ENCODE assay signal across 8 cellular contexts in the genomic region with DNA sequence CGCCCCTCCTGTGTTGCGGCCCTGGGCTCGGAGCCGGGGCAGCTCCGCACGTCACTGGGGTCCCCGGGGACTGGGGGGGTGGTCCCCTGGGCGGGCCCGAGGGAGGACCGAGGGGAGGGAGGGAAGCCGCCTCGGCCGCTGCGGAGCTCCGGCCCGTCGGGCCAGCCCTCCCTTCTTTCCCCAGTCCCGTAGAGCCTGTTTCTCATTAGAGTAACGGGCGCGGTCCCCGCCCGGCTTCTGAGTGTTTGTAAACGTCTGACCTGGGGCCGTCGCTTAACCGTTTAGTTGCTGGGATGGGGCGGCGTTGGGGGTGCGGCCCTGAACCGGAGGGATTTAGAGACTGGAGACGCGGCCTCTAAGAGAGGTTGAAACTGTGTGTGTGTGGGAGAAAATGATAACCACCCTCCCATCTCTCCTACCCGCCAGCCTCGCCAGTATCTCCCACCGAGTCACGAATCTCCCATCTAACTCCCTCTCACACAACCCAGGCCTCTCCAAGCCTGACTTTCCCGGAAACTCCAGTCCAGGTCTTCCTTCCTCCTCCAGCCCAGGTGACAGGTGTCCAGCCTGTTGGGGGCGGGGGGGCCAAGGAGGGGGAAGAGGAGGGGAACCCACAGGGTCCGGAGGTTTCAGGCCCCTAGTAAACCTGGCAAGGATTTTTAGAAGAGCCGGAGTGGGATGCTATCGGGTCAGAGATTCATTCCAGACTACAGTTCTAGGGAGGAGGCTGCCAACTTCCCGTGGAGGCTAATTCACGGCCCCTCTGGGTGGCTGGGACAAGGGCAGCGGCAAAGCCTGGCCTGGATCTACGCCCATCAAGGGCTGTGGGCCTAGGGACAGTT. TPM values are rescaled to one million over a fixed set of nuclear protein-coding genes. Genes with fewer than 3 reads are reported as not detected.
DNase-seq lines count a peak whose midpoint lies in the region; TF ChIP-seq lines count a peak whose summit lies in the region.

No MANE protein-coding gene starts in this region.

- peak overlapping the region; percentile 68 to 85 (median 80) for H3K27ac ChIP-seq in spleen

- peaks cover 0 to 63% (median 11%) of the 10 kb centered on the region in 7 donors for H3K27me3 ChIP-seq in spleen (replicated peaks in 1 of 7)

- peak overlapping the region; percentile 18 to 73 (median 36) for H3K4me3 ChIP-seq in spleen

- no peaks in the 10 kb centered on the region for H3K36me3 ChIP-seq in spleen

- intact Hi-C loops in spleen (cut with DNase I; ENCODE audit: low total_unique reads): loop anchor here (10.0 kb wide), 1 partner anchor 48 kb away; no protein-coding TSS in a partner anchor

- no peak for TF ChIP-seq POLR2A in spleen (IDR thresholded peaks at IDR 0.05)

- 2 to 4% (median 3%) methylated on average over 34 to 46 of the region's 46 CpGs for WGBS in spleen, 5 donors

- H3K9me3 ChIP-seq in spleen: no peaks in the 10 kb centered on the region

- no peak for TF ChIP-seq CTCF in spleen (IDR thresholded peaks at IDR 0.05 in 8 of 11, conservative IDR thresholded peaks at IDR 0.05 in 3 of 11)

- peaks cover 16 to 59% (median 41%) of the 10 kb centered on the region in 6 donors for H3K4me1 ChIP-seq in spleen

- DNase-seq in activated CD4-positive, alpha-beta T cell treated with anti-CD3 and anti-CD28 coated beads, Interleukin-2, amount 50 U/mL, for 48 hours: peak; percentile 33 to 41
- DNase-seq in activated CD4-positive, alpha-beta T cell treated with anti-CD3 and anti-CD28 coated beads, Interleukin-2, amount 50 U/mL, for 4 hours: no peak
- DNase-seq in GOT3 (lab: John Stamatoyannopoulos, UW) (peak; percentile 57), LHCN-M2 (ENCODE audit: low read depth) (peak; percentile 89), SHP77 treated with DMSO at 0.1 percent for 48 hours (lab: John Stamatoyannopoulos, UW) (peak; percentile 98), cortex of kidney (lab: John Stamatoyannopoulos, UW) (peak; percentile 71), kidney glomerular epithelial cell (lab: John Stamatoyannopoulos, UW) (peak; percentile 84), spleen (peak; percentile 93)

RNA-seq across cellular contexts. Expression of gene NFATC4, which starts 1.1 kb away (rescaled TPM):
- total RNA-seq in LHCN-M2 (2014; rRNA removed) (17.1 and 21.6 TPM in 2 replicates), spleen (10 to 100 TPM; 10.7 to 29.2 (median 20.2) TPM)
- polyA plus RNA-seq in LHCN-M2 (2012): 9.9 TPM
- 100 to 1,000 TPM in 1 of 3 donors, 10 to 100 TPM in 2; 51.1 to 145 (median 99.9) TPM for polyA plus RNA-seq in spleen

RNA-seq across cellular contexts. Expression of gene RIPK3, which starts 27.1 kb away (rescaled TPM):
- not detected in 2 replicates for total RNA-seq in LHCN-M2 (2014; rRNA removed)
- not detected for polyA plus RNA-seq in LHCN-M2 (2012)
- 10 to 100 TPM; 24.8 to 42.4 (median 32.6) TPM for total RNA-seq in spleen
- polyA plus RNA-seq in spleen: 10 to 100 TPM; 14.0 to 18.4 (median 14.7) TPM

RNA-seq across cellular contexts. Expression of gene NYNRIN, which starts 31.9 kb away (rescaled TPM):
- total RNA-seq in LHCN-M2 (2014; rRNA removed) (0.06 TPM in 2 replicates), spleen (10 to 100 TPM in 5 of 7 donors, 1 to 10 TPM in 2; 4.7 to 18.0 (median 12.0) TPM)
- 0.23 TPM for polyA plus RNA-seq in LHCN-M2 (2012)
- 1 to 10 TPM in 2 of 3 donors, under 1 TPM in 1; 0.87 to 2.7 (median 2.2) TPM for polyA plus RNA-seq in spleen

RNA-seq across cellular contexts. Expression of gene ADCY4, which starts 32.0 kb away (rescaled TPM):
- under 0.01 TPM in 1 of 2 replicates, not detected in the other for total RNA-seq in LHCN-M2 (2014; rRNA removed)
- polyA plus RNA-seq in LHCN-M2 (2012): not detected
- total RNA-seq in spleen: 100 to 1,000 TPM in 1 of 7 donors, 10 to 100 TPM in 6; 34.4 to 114 (median 68.7) TPM
- polyA plus RNA-seq in spleen: 10 to 100 TPM; 13.0 to 53.5 (median 34.0) TPM

RNA-seq across cellular contexts. Expression of gene LTB4R, which starts 55.6 kb away (rescaled TPM):
- total RNA-seq in LHCN-M2 (2014; rRNA removed): 0.90 and 1.7 TPM in 2 replicates
- polyA plus RNA-seq in LHCN-M2 (2012): 0.74 TPM
- total RNA-seq in spleen: 10 to 100 TPM; 20.9 to 50.4 (median 35.8) TPM
- 10 to 100 TPM; 13.9 to 28.6 (median 28.6) TPM for polyA plus RNA-seq in spleen

Comparison
In these comparisons a context has a peak if more than half of its experiments do, and no peak if none do; other contexts are left out.
1. DNase-seq: peak in activated CD4-positive, alpha-beta T cell treated with anti-CD3 and anti-CD28 coated beads, Interleukin-2, amount 50 U/mL, for 48 hours (2 of 2), GOT3 (single experiment), LHCN-M2 (single experiment), SHP77 treated with DMSO at 0.1 percent for 48 hours (single experiment), cortex of kidney (single experiment), kidney glomerular epithelial cell (single experiment) and spleen (single experiment); none in activated CD4-positive, alpha-beta T cell treated with anti-CD3 and anti-CD28 coated beads, Interleukin-2, amount 50 U/mL, for 4 hours (0 of 2).
2. RNA of gene RIPK3, which starts 27.1 kb away (total RNA-seq): 24.8 to 42.4 TPM in spleen; not detected in LHCN-M2; every median in the first group is over 10 times any median in the second.